ENCODE assay signal across 26 cellular contexts in the genomic region with DNA sequence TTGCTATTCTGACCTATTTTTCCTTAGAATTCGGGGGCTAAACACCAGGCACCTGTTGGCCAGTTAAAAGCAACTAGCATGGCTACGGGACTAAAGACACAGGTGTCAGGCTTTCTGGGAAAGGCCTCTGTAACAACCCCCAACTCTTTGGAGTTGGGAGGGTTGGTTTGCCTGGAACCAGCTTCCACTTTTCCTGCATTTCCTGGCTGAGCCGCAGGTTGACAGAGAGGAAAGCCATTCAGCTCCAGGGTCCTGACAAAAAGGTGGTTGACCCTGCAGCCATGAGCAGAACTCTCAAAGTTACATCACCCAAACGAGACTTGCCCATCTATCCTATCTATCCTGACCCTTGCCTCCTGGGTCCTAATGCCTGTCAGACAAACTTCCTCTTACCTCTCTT.
DNase-seq lines count a peak whose midpoint lies in the region; ATAC-seq, FAIRE-seq and TF ChIP-seq lines count a peak whose summit lies in the region.
"Had no signal": no experiment of that assay in that cellular context is flagged by ENCODE, and none has a peak within 500 bp of the region (broad histone marks: within the 10 kb centered on the region; RNA-seq: fewer than 3 reads in every experiment).

No MANE protein-coding gene starts in this region.

- TF ChIP-seq CTCF in HEK293 (tag by site-specific recombination; IDR thresholded peaks at IDR 0.05), result no peak
- TF ChIP-seq CTCF in K562 (IDR thresholded peaks at IDR 0.05 in 2 of 3, conservative IDR thresholded peaks at IDR 0.05 in 1 of 3; ENCODE audit: insufficient read depth in 2 of 3, low read depth in 1 of 3, low read length in 3 of 3), result no peak
- TF ChIP-seq CTCF in upper lobe of right lung (IDR thresholded peaks at IDR 0.05), result no peak

- H2BK5ac ChIP-seq in neuronal stem cell (ENCODE audit: low read length), result no peak overlapping the region

- no peak overlapping the region for H2AK5ac ChIP-seq in neuronal stem cell (ENCODE audit: low read depth, low read length)

- H3K9me3 ChIP-seq in HEK293 (ENCODE audit: control insufficient read depth, insufficient read depth, low read depth, low read length) (no peaks in the 10 kb centered on the region), K562 (replicated peaks; ENCODE audit: control insufficient read depth, insufficient read depth, low read depth, low read length) (no peaks in the 10 kb centered on the region), neuronal stem cell (replicated peaks in 1 of 2; ENCODE audit: control insufficient read depth in 2 of 2, insufficient read depth in 1 of 2, low read depth in 1 of 2, low read length in 2 of 2) (no peaks in the 10 kb centered on the region), upper lobe of right lung (no peaks in the 10 kb centered on the region)
- H3K9me3 ChIP-seq: A549, BE2C had no signal

- H3K4me1 Mint-ChIP-seq in activated CD4-positive, alpha-beta T cell treated with anti-CD3 and anti-CD28 coated beads, Interleukin-2, amount 10 ng/mL, durations not matched to agents 7 days and 5 days, result no peaks in the 10 kb centered on the region
- H3K4me1 Mint-ChIP-seq in activated CD4-positive, alpha-beta T cell treated with anti-CD3 and anti-CD28 coated beads, Interleukin-2, amount 10 ng/mL, durations not matched to agents 24 days and 14 days, result no peaks in the 10 kb centered on the region
- H3K4me1 Mint-ChIP-seq: CD14-positive monocyte; CD8-positive, alpha-beta memory T cell had no signal

- no peak overlapping the region for H2BK120ac ChIP-seq in neuronal stem cell (ENCODE audit: low read depth, low read length)

- no peak overlapping the region for H4K91ac ChIP-seq in neuronal stem cell (ENCODE audit: low read depth, low read length, poor library complexity)

- H3K4me3 ChIP-seq in HEK293 (ENCODE audit: low read depth, low read length) (no peak overlapping the region), K562 (no peak overlapping the region), neuronal stem cell (ENCODE audit: low read length in 2 of 2) (no peak overlapping the region), upper lobe of right lung (no peak overlapping the region), H7 (ENCODE audit: insufficient read depth, low read depth, low read length) (no peak overlapping the region)
- H3K4me3 ChIP-seq: A549; BLaER1 treated with 17β-estradiol and CSF1 and Interleukin-3, amounts not matched to agents 10 nM and 100 nM; GM12878; GM23248 had no signal

- no peaks in the 10 kb centered on the region for H3K9me3 Mint-ChIP-seq in activated CD4-positive, alpha-beta T cell treated with anti-CD3 and anti-CD28 coated beads, Interleukin-2, amount 10 ng/mL, durations not matched to agents 7 days and 5 days
- no peaks in the 10 kb centered on the region for H3K9me3 Mint-ChIP-seq in activated CD4-positive, alpha-beta T cell treated with anti-CD3 and anti-CD28 coated beads, Interleukin-2, amount 10 ng/mL, durations not matched to agents 24 days and 14 days
- H3K9me3 Mint-ChIP-seq: CD4-positive, alpha-beta T cell; CD8-positive, alpha-beta memory T cell had no signal

- H4K20me1 ChIP-seq in K562 (replicated peaks; ENCODE audit: control insufficient read depth, insufficient read depth, low read length), result no peaks in the 10 kb centered on the region
- H4K20me1 ChIP-seq: BLaER1 treated with 17β-estradiol and CSF1 and Interleukin-3, amounts not matched to agents 10 nM and 100 nM had no signal

- H2BK15ac ChIP-seq in neuronal stem cell (ENCODE audit: low read length), result no peak overlapping the region

- ATAC-seq in K562, result no peak
- ATAC-seq in upper lobe of right lung, result no peak
- ATAC-seq: A549, GM12878 had no signal

- H3K4me2 ChIP-seq in K562 (ENCODE audit: insufficient read depth, low read length) (no peak overlapping the region), neuronal stem cell (ENCODE audit: insufficient read depth, low read length, poor library complexity, severe bottlenecking) (no peak overlapping the region)
- H3K4me2 ChIP-seq: A549 had no signal

- H3K14ac ChIP-seq in neuronal stem cell (ENCODE audit: low read length), result no peak overlapping the region

- CTCF ChIA-PET in activated CD4-positive, alpha-beta T cell treated with anti-CD3 and anti-CD28 coated beads, Interleukin-2, amount 10 ng/mL, durations not matched to agents 7 days and 5 days (lab: Charles Lee), result no interaction called here
- CTCF ChIA-PET in HEK293 (lab: Yijun Ruan, JAX), result no interaction called here
- CTCF ChIA-PET in K562 (lab: Yijun Ruan, JAX; ENCODE audit: low intra/inter-chr PET ratio), result no interaction called here

- H2BK12ac ChIP-seq in neuronal stem cell (ENCODE audit: low read length), result no peak overlapping the region

- no peaks in the 10 kb centered on the region for H3K36me3 ChIP-seq in HEK293 (ENCODE audit: control insufficient read depth in 2 of 2, insufficient read depth in 1 of 2, low read length in 2 of 2)
- no peaks in the 10 kb centered on the region for H3K36me3 ChIP-seq in K562 (ENCODE audit: control insufficient read depth, insufficient read depth, low read length)
- H3K36me3 ChIP-seq in neuronal stem cell (replicated peaks in 1 of 2; ENCODE audit: control insufficient read depth in 2 of 2, insufficient read depth in 2 of 2, low read length in 2 of 2), result no peaks in the 10 kb centered on the region
- no peaks in the 10 kb centered on the region for H3K36me3 ChIP-seq in upper lobe of right lung
- no peaks in the 10 kb centered on the region for H3K36me3 ChIP-seq in H7 (replicated peaks; ENCODE audit: control insufficient read depth, insufficient read depth, low read length)
- H3K36me3 ChIP-seq: BE2C; BLaER1 treated with 17β-estradiol and CSF1 and Interleukin-3, amounts not matched to agents 10 nM and 100 nM had no signal

- intact Hi-C loops in activated CD4-positive, alpha-beta T cell treated with anti-CD3 and anti-CD28 coated beads, Interleukin-2, amount 10 ng/mL, durations not matched to agents 24 days and 14 days (cut with micrococcal nuclease), result no loop called here
- intact Hi-C loops in K562 (cut with micrococcal nuclease), result no loop called here
- intact Hi-C loops in upper lobe of right lung (cut with DNase I), result no loop called here

- H3K36me3 Mint-ChIP-seq in activated CD4-positive, alpha-beta T cell treated with anti-CD3 and anti-CD28 coated beads, Interleukin-2, amount 10 ng/mL, durations not matched to agents 7 days and 5 days (ENCODE audit: low read depth), result no peaks in the 10 kb centered on the region
- H3K36me3 Mint-ChIP-seq in activated CD4-positive, alpha-beta T cell treated with anti-CD3 and anti-CD28 coated beads, Interleukin-2, amount 10 ng/mL, durations not matched to agents 24 days and 14 days (ENCODE audit: low read depth), result no peaks in the 10 kb centered on the region
- H3K36me3 Mint-ChIP-seq: CD14-positive monocyte; CD8-positive, alpha-beta memory T cell had no signal

- peaks cover 2% of the 10 kb centered on the region for H3K79me1 ChIP-seq in neuronal stem cell (ENCODE audit: low read depth, low read length)

- no peak for TF ChIP-seq POLR2A in K562 (conservative IDR thresholded peaks at IDR 0.05)

- H2AFZ ChIP-seq in K562 (ENCODE audit: low read depth, low read length) (no peak overlapping the region), neuronal stem cell (ENCODE audit: low read length) (peak overlapping the region; percentile 29)
- H2AFZ ChIP-seq: GM23248 had no signal

- no peak for TF ChIP-seq EP300 in K562 (IDR thresholded peaks at IDR 0.05; ENCODE audit: low read length)

- no TSS peak for BruUV-seq in K562 (replicated peaks; lab: Mats Ljungman, UMichigan)

- H3K79me2 ChIP-seq in K562 (ENCODE audit: control insufficient read depth, insufficient read depth, low read length), result no peaks in the 10 kb centered on the region

- no peak overlapping the region for H4K8ac ChIP-seq in neuronal stem cell (ENCODE audit: low read depth, low read length)

- POLR2A ChIA-PET in activated CD4-positive, alpha-beta T cell treated with anti-CD3 and anti-CD28 coated beads, Interleukin-2, amount 10 ng/mL, durations not matched to agents 7 days and 5 days (lab: Charles Lee), result no interaction called here
- POLR2A ChIA-PET in HEK293 (lab: Yijun Ruan, JAX) (no interaction called here), K562 (lab: Yijun Ruan, JAX) (no interaction called here)

- no peak overlapping the region for H3K18ac ChIP-seq in neuronal stem cell (ENCODE audit: low read length)

- H3K27me3 ChIP-seq in K562 (ENCODE audit: control insufficient read depth in 2 of 2, insufficient read depth in 2 of 2, low read length in 2 of 2) (peaks cover 0 to 5% of the 10 kb centered on the region in 2 experiments; a peak in 1 of 5 replicates), neuronal stem cell (ENCODE audit: control insufficient read depth in 3 of 3, insufficient read depth in 3 of 3, low read depth in 1 of 3, low read length in 3 of 3) (no peaks in the 10 kb centered on the region), upper lobe of right lung (no peaks in the 10 kb centered on the region), H7 (ENCODE audit: control insufficient read depth, insufficient read depth, low read length) (no peaks in the 10 kb centered on the region)
- H3K27me3 ChIP-seq: BE2C; BLaER1 treated with 17β-estradiol and CSF1 and Interleukin-3, amounts not matched to agents 10 nM and 100 nM had no signal

- 11% methylated on average over 4 of the region's 4 CpGs for WGBS in K562 (ENCODE audit: insufficient coverage, low coverage, missing lambda C conversion rate)
- no CpG with 5 or more reads among the region's 4 CpGs for WGBS in neuronal stem cell (ENCODE audit: extremely low coverage in 2 of 2, insufficient read length in 2 of 2, insufficient replicate concordance in 1 of 2), 2 donors

- H3K4ac ChIP-seq in neuronal stem cell (ENCODE audit: low read length), result no peak overlapping the region

- H3K27ac Mint-ChIP-seq in activated CD4-positive, alpha-beta T cell treated with anti-CD3 and anti-CD28 coated beads, Interleukin-2, amount 10 ng/mL, durations not matched to agents 7 days and 5 days, result no peak overlapping the region
- no peak overlapping the region for H3K27ac Mint-ChIP-seq in activated CD4-positive, alpha-beta T cell treated with anti-CD3 and anti-CD28 coated beads, Interleukin-2, amount 10 ng/mL, durations not matched to agents 24 days and 14 days
- H3K27ac Mint-ChIP-seq: CD14-positive monocyte; CD4-positive, alpha-beta T cell; CD8-positive, alpha-beta memory T cell had no signal

- FAIRE-seq in K562 (lab: Jason Lieb, UNC), result no peak
- FAIRE-seq: A549, D721Med, GM12878, GM19239, H54 had no signal

- in situ Hi-C loops in K562 (cut with MboI), result no loop called here

- no peaks in the 10 kb centered on the region for H3K9me1 ChIP-seq in K562 (ENCODE audit: control insufficient read depth, insufficient read depth, low read length)

- H3K9ac ChIP-seq in K562 (ENCODE audit: insufficient read depth in 1 of 2, low read depth in 2 of 2, low read length in 2 of 2), result no peak overlapping the region
- no peak overlapping the region for H3K9ac ChIP-seq in neuronal stem cell (ENCODE audit: low read depth, low read length, poor library complexity)
- H3K9ac ChIP-seq: BLaER1 treated with 17β-estradiol and CSF1 and Interleukin-3, amounts not matched to agents 10 nM and 100 nM; GM23248 had no signal

- H3K4me3 Mint-ChIP-seq in activated CD4-positive, alpha-beta T cell treated with anti-CD3 and anti-CD28 coated beads, Interleukin-2, amount 10 ng/mL, durations not matched to agents 7 days and 5 days, result no peak overlapping the region
- no peak overlapping the region for H3K4me3 Mint-ChIP-seq in activated CD4-positive, alpha-beta T cell treated with anti-CD3 and anti-CD28 coated beads, Interleukin-2, amount 10 ng/mL, durations not matched to agents 24 days and 14 days
- H3K4me3 Mint-ChIP-seq: CD14-positive monocyte; CD4-positive, alpha-beta T cell; CD8-positive, alpha-beta memory T cell had no signal

- DNase-seq in activated CD4-positive, alpha-beta T cell treated with anti-CD3 and anti-CD28 coated beads, Interleukin-2, amount 10 ng/mL, durations not matched to agents 7 days and 5 days, result peak; percentile 0
- DNase-seq in activated CD4-positive, alpha-beta T cell treated with anti-CD3 and anti-CD28 coated beads, Interleukin-2, amount 10 ng/mL, durations not matched to agents 24 days and 14 days, result no peak
- DNase-seq in K562 (ENCODE audit: extremely low read depth in 1 of 4, low spot score in 3 of 4), result no peak
- DNase-seq in neuronal stem cell (ENCODE audit: low spot score), result no peak
- no peak for DNase-seq in upper lobe of right lung
- DNase-seq in H7, result no peak
- DNase-seq: 8988T; ACHN; AML-193; BE2C; CD4-positive, alpha-beta T cell; CD8-positive, alpha-beta memory T cell; DMS 273 treated with DMSO at 0.1 percent for 48 hours; DMS79; EL; GDM1; GM23248; HCEC 1CT had no signal

- no peaks in the 10 kb centered on the region for H3K4me1 ChIP-seq in HEK293 (ENCODE audit: control insufficient read depth, insufficient read depth, low read length)
- H3K4me1 ChIP-seq in K562 (replicated peaks in 1 of 2; ENCODE audit: control insufficient read depth in 2 of 2, insufficient read depth in 2 of 2, low read length in 2 of 2), result no peaks in the 10 kb centered on the region
- no peaks in the 10 kb centered on the region for H3K4me1 ChIP-seq in neuronal stem cell (ENCODE audit: control insufficient read depth in 2 of 2, insufficient read depth in 1 of 2, low read depth in 1 of 2, low read length in 2 of 2)
- H3K4me1 ChIP-seq in upper lobe of right lung, result no peaks in the 10 kb centered on the region
- H3K4me1 ChIP-seq: A549, BE2C had no signal

- no peak overlapping the region for H3K27ac ChIP-seq in HEK293 (ENCODE audit: extremely low read depth, low read depth, low read length)
- no peak overlapping the region for H3K27ac ChIP-seq in K562 (ENCODE audit: extremely low read depth, low read depth, low read length)
- H3K27ac ChIP-seq in neuronal stem cell (replicated peaks; ENCODE audit: low read length), result no peak overlapping the region
- no peak overlapping the region for H3K27ac ChIP-seq in upper lobe of right lung
- H3K27ac ChIP-seq: A549; BLaER1 treated with 17β-estradiol and CSF1 and Interleukin-3, amounts not matched to agents 10 nM and 100 nM; GM23248 had no signal

- no peak overlapping the region for H3K23ac ChIP-seq in neuronal stem cell (ENCODE audit: low read depth, low read length, poor library complexity)

- H3K27me3 Mint-ChIP-seq in activated CD4-positive, alpha-beta T cell treated with anti-CD3 and anti-CD28 coated beads, Interleukin-2, amount 10 ng/mL, durations not matched to agents 7 days and 5 days, result no peaks in the 10 kb centered on the region
- H3K27me3 Mint-ChIP-seq in activated CD4-positive, alpha-beta T cell treated with anti-CD3 and anti-CD28 coated beads, Interleukin-2, amount 10 ng/mL, durations not matched to agents 24 days and 14 days, result no peaks in the 10 kb centered on the region
- H3K27me3 Mint-ChIP-seq: CD4-positive, alpha-beta T cell had no signal

- no peak for TF ChIP-seq RAD21 in K562 (CRISPR knock-in tag; conservative IDR thresholded peaks at IDR 0.05 in 1 of 2, IDR thresholded peaks at IDR 0.05 in 1 of 2)
